1 cellular context compared by ENCODE assay signal in genomic region chr15:41774062-41774872, GRCh38.
TF ChIP-seq lines count a peak whose summit lies in the region.

A gene with protein sequence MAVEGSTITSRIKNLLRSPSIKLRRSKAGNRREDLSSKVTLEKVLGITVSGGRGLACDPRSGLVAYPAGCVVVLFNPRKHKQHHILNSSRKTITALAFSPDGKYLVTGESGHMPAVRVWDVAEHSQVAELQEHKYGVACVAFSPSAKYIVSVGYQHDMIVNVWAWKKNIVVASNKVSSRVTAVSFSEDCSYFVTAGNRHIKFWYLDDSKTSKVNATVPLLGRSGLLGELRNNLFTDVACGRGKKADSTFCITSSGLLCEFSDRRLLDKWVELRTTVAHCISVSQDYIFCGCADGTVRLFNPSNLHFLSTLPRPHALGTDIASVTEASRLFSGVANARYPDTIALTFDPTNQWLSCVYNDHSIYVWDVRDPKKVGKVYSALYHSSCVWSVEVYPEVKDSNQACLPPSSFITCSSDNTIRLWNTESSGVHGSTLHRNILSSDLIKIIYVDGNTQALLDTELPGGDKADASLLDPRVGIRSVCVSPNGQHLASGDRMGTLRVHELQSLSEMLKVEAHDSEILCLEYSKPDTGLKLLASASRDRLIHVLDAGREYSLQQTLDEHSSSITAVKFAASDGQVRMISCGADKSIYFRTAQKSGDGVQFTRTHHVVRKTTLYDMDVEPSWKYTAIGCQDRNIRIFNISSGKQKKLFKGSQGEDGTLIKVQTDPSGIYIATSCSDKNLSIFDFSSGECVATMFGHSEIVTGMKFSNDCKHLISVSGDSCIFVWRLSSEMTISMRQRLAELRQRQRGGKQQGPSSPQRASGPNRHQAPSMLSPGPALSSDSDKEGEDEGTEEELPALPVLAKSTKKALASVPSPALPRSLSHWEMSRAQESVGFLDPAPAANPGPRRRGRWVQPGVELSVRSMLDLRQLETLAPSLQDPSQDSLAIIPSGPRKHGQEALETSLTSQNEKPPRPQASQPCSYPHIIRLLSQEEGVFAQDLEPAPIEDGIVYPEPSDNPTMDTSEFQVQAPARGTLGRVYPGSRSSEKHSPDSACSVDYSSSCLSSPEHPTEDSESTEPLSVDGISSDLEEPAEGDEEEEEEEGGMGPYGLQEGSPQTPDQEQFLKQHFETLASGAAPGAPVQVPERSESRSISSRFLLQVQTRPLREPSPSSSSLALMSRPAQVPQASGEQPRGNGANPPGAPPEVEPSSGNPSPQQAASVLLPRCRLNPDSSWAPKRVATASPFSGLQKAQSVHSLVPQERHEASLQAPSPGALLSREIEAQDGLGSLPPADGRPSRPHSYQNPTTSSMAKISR (N-terminal part only) (plus strand): TSS chr15:41774484. CDS start chr15:41775276, 792 bp downstream.

TF ChIP-seq in HEK293, 187 proteins besides CTCF, POLR2A, EP300 and RAD21 (continued from another document and continues in another):
- TF ChIP-seq ZBTB26 (tag by site-specific recombination; optimal IDR thresholded peaks at IDR 0.05) (peak; percentile 76), EGR2 (tag by site-specific recombination; IDR thresholded peaks at IDR 0.05; ENCODE audit: low read depth) (peak; percentile 22; the same call in 1 of the 2 replicates), ZIC2 (tag by site-specific recombination; IDR thresholded peaks at IDR 0.05) (peak; percentile 71), GLIS2 (tag by site-specific recombination; IDR thresholded peaks at IDR 0.05) (peak; percentile 40; the same call in 1 of the 2 replicates), SP3 (tag by site-specific recombination; IDR thresholded peaks at IDR 0.05) (peak; percentile 78), ZNF341 (tag by site-specific recombination; IDR thresholded peaks at IDR 0.05; ENCODE audit: low read depth) (0 out of 2 replicates have a peak, but pooled peaks have one; percentile 28), OVOL3 (tag by site-specific recombination; IDR thresholded peaks at IDR 0.05) (peak; percentile 32; the same call in 1 of the 2 replicates), ZNF561 (tag by site-specific recombination; IDR thresholded peaks at IDR 0.05; ENCODE audit: borderline replicate concordance) (peak; percentile 45; the same call in 1 of the 2 replicates), ZNF223 (tag by site-specific recombination; IDR thresholded peaks at IDR 0.05) (peak; percentile 92), ZNF391 (tag by site-specific recombination; IDR thresholded peaks at IDR 0.05; ENCODE audit: borderline replicate concordance, low read depth) (peak; percentile 84; the same call in 1 of the 2 replicates), ZNF10 (tag by site-specific recombination; IDR thresholded peaks at IDR 0.05) (no peak), HOXC10 (CRISPR knock-in tag; IDR thresholded peaks at IDR 0.05) (no peak), ZNF791 (tag by site-specific recombination; IDR thresholded peaks at IDR 0.05) (no peak), IKZF3 (tag by site-specific recombination; IDR thresholded peaks at IDR 0.05) (peak; percentile 74), ZNF394 (tag by site-specific recombination; IDR thresholded peaks at IDR 0.05; ENCODE audit: borderline replicate concordance) (peak; percentile 36; the same call in 1 of the 2 replicates), ZNF335 (tag by site-specific recombination; conservative IDR thresholded peaks at IDR 0.05) (peak; percentile 74), ZNF501 (tag by site-specific recombination; IDR thresholded peaks at IDR 0.05) (peak; percentile 87), PBX3 (CRISPR knock-in tag; IDR thresholded peaks at IDR 0.05) (no peak), ZSCAN30 (tag by site-specific recombination; IDR thresholded peaks at IDR 0.05) (peak; percentile 74; the same call in 1 of the 2 replicates), ZNF175 (tag by site-specific recombination; IDR thresholded peaks at IDR 0.05) (no peak), ZBTB20 (tag by site-specific recombination; IDR thresholded peaks at IDR 0.05) (peak; percentile 98), WT1 (tag by site-specific recombination; IDR thresholded peaks at IDR 0.05) (peak; percentile 38; the same call in 1 of the 2 replicates), OSR2 (tag by site-specific recombination; IDR thresholded peaks at IDR 0.05) (peak; percentile 100), MEIS1 (CRISPR knock-in tag; IDR thresholded peaks at IDR 0.05; ENCODE audit: borderline replicate concordance) (no peak), ZFHX2 (tag by site-specific recombination; conservative IDR thresholded peaks at IDR 0.05) (peak; percentile 43; the same call in 1 of the 2 replicates), ZNF629 (tag by site-specific recombination; IDR thresholded peaks at IDR 0.05) (peak; percentile 50; the same call in 1 of the 2 replicates), KLF7 (tag by site-specific recombination; IDR thresholded peaks at IDR 0.05; ENCODE audit: borderline replicate concordance) (0 out of 2 replicates have a peak, but pooled peaks have one; percentile 34), ZNF660 (tag by site-specific recombination; IDR thresholded peaks at IDR 0.05) (peak; percentile 82), ZEB2 (tag by site-specific recombination; IDR thresholded peaks at IDR 0.05) (peak; percentile 89), ZNF24 (tag by site-specific recombination; IDR thresholded peaks at IDR 0.05) (peak; percentile 60; the same call in 1 of the 2 replicates), ZNF366 (tag by site-specific recombination; conservative IDR thresholded peaks at IDR 0.05) (0 out of 2 replicates have a peak, but pooled peaks have one; percentile 39), ZNF202 (tag by site-specific recombination; IDR thresholded peaks at IDR 0.05; ENCODE audit: borderline replicate concordance) (no peak), SP2 (tag by site-specific recombination; IDR thresholded peaks at IDR 0.05) (peak; percentile 81), ZNF571 (tag by site-specific recombination; IDR thresholded peaks at IDR 0.05) (no peak), KLF9 (tag by site-specific recombination; IDR thresholded peaks at IDR 0.05; ENCODE audit: low read depth) (peak; percentile 31), ZNF658 (tag by site-specific recombination; IDR thresholded peaks at IDR 0.05) (no peak), GLIS1 (tag by site-specific recombination; IDR thresholded peaks at IDR 0.05) (peak; percentile 66), ZNF121 (tag by site-specific recombination; IDR thresholded peaks at IDR 0.05) (no peak), ZNF2 (tag by site-specific recombination; IDR thresholded peaks at IDR 0.05) (peak; percentile 88)
- TF ChIP-seq, protein P1, sequence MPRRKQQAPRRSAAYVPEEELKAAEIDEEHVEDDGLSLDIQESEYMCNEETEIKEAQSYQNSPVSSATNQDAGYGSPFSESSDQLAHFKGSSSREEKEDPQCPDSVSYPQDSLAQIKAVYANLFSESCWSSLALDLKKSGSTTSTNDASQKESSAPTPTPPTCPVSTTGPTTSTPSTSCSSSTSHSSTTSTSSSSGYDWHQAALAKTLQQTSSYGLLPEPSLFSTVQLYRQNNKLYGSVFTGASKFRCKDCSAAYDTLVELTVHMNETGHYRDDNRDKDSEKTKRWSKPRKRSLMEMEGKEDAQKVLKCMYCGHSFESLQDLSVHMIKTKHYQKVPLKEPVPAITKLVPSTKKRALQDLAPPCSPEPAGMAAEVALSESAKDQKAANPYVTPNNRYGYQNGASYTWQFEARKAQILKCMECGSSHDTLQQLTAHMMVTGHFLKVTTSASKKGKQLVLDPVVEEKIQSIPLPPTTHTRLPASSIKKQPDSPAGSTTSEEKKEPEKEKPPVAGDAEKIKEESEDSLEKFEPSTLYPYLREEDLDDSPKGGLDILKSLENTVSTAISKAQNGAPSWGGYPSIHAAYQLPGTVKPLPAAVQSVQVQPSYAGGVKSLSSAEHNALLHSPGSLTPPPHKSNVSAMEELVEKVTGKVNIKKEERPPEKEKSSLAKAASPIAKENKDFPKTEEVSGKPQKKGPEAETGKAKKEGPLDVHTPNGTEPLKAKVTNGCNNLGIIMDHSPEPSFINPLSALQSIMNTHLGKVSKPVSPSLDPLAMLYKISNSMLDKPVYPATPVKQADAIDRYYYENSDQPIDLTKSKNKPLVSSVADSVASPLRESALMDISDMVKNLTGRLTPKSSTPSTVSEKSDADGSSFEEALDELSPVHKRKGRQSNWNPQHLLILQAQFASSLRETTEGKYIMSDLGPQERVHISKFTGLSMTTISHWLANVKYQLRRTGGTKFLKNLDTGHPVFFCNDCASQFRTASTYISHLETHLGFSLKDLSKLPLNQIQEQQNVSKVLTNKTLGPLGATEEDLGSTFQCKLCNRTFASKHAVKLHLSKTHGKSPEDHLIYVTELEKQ (tag by site-specific recombination; IDR thresholded peaks at IDR 0.05; ENCODE audit: borderline replicate concordance) = 0 out of 2 replicates have a peak, but pooled peaks have one; percentile 14
- TF ChIP-seq, protein P2, sequence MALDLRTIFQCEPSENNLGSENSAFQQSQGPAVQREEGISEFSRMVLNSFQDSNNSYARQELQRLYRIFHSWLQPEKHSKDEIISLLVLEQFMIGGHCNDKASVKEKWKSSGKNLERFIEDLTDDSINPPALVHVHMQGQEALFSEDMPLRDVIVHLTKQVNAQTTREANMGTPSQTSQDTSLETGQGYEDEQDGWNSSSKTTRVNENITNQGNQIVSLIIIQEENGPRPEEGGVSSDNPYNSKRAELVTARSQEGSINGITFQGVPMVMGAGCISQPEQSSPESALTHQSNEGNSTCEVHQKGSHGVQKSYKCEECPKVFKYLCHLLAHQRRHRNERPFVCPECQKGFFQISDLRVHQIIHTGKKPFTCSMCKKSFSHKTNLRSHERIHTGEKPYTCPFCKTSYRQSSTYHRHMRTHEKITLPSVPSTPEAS (tag by site-specific recombination; IDR thresholded peaks at IDR 0.05) = no peak
- TF ChIP-seq, protein P3, sequence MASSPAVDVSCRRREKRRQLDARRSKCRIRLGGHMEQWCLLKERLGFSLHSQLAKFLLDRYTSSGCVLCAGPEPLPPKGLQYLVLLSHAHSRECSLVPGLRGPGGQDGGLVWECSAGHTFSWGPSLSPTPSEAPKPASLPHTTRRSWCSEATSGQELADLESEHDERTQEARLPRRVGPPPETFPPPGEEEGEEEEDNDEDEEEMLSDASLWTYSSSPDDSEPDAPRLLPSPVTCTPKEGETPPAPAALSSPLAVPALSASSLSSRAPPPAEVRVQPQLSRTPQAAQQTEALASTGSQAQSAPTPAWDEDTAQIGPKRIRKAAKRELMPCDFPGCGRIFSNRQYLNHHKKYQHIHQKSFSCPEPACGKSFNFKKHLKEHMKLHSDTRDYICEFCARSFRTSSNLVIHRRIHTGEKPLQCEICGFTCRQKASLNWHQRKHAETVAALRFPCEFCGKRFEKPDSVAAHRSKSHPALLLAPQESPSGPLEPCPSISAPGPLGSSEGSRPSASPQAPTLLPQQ (tag by site-specific recombination; IDR thresholded peaks at IDR 0.05) = peak; percentile 76; the same call in 1 of the 2 replicates
- TF ChIP-seq, protein P4, sequence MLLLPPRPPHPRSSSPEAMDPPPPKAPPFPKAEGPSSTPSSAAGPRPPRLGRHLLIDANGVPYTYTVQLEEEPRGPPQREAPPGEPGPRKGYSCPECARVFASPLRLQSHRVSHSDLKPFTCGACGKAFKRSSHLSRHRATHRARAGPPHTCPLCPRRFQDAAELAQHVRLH (tag by site-specific recombination; IDR thresholded peaks at IDR 0.05) = peak; percentile 99
- TF ChIP-seq, protein P5, sequence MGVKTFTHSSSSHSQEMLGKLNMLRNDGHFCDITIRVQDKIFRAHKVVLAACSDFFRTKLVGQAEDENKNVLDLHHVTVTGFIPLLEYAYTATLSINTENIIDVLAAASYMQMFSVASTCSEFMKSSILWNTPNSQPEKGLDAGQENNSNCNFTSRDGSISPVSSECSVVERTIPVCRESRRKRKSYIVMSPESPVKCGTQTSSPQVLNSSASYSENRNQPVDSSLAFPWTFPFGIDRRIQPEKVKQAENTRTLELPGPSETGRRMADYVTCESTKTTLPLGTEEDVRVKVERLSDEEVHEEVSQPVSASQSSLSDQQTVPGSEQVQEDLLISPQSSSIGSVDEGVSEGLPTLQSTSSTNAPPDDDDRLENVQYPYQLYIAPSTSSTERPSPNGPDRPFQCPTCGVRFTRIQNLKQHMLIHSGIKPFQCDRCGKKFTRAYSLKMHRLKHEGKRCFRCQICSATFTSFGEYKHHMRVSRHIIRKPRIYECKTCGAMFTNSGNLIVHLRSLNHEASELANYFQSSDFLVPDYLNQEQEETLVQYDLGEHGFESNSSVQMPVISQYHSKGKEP (tag by site-specific recombination; IDR thresholded peaks at IDR 0.05) = peak; percentile 68
- TF ChIP-seq, protein P6, sequence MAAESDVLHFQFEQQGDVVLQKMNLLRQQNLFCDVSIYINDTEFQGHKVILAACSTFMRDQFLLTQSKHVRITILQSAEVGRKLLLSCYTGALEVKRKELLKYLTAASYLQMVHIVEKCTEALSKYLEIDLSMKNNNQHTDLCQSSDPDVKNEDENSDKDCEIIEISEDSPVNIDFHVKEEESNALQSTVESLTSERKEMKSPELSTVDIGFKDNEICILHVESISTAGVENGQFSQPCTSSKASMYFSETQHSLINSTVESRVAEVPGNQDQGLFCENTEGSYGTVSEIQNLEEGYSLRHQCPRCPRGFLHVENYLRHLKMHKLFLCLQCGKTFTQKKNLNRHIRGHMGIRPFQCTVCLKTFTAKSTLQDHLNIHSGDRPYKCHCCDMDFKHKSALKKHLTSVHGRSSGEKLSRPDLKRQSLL (tag by site-specific recombination; IDR thresholded peaks at IDR 0.05) = peak; percentile 59; the same call in 1 of the 2 replicates
- TF ChIP-seq, protein P7, sequence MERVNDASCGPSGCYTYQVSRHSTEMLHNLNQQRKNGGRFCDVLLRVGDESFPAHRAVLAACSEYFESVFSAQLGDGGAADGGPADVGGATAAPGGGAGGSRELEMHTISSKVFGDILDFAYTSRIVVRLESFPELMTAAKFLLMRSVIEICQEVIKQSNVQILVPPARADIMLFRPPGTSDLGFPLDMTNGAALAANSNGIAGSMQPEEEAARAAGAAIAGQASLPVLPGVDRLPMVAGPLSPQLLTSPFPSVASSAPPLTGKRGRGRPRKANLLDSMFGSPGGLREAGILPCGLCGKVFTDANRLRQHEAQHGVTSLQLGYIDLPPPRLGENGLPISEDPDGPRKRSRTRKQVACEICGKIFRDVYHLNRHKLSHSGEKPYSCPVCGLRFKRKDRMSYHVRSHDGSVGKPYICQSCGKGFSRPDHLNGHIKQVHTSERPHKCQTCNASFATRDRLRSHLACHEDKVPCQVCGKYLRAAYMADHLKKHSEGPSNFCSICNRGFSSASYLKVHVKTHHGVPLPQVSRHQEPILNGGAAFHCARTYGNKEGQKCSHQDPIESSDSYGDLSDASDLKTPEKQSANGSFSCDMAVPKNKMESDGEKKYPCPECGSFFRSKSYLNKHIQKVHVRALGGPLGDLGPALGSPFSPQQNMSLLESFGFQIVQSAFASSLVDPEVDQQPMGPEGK (tag by site-specific recombination; IDR thresholded peaks at IDR 0.05) = peak; percentile 80
